ENCODE assay signal across 34 cellular contexts in genomic region chr1:244887281-244887680, GRCh38.
"Had no signal": no experiment of that assay in that cellular context is flagged by ENCODE, and none has a peak within 500 bp of the region (broad histone marks: within the 10 kb centered on the region; RNA-seq: fewer than 3 reads in every experiment).

No MANE protein-coding gene starts in this region.

- H3K36me3 ChIP-seq: MG63 had no signal

- H3K4me3 ChIP-seq: K562, MG63, PC-9 had no signal

- H3K9me3 Mint-ChIP-seq: activated CD4-positive, alpha-beta T cell treated with anti-CD3 and anti-CD28 coated beads, Interleukin-2, amount 10 ng/mL, durations not matched to agents 7 days and 5 days; activated naive CD4-positive, alpha-beta T cell treated with anti-CD3 and anti-CD28 coated beads, Interleukin-2, amount 10 ng/mL, durations not matched to agents 7 days and 5 days; activated naive CD8-positive, alpha-beta T cell treated with anti-CD3 and anti-CD28 coated beads, Interleukin-2, amount 50 U/mL, for 24 hours; activated T-cell treated with anti-CD3 and anti-CD28 coated beads, Interleukin-2, amount 50 U/mL, for 4 hours; activated T-helper 1 cell treated with anti-CD3 and anti-CD28 coated beads, Interleukin-12 subunit alpha, Interleukin-12 subunit beta, Interleukin-2, Interleukin-4 antibody, amounts not matched to agents 30 ng/mL and 10 ng/mL and 1 ng/mL, durations not matched to agents 14 hours and 24 hours and 36 hours had no signal

- H3K4me3 Mint-ChIP-seq: activated CD4-positive, alpha-beta T cell treated with anti-CD3 and anti-CD28 coated beads for 36 hours; activated CD4-positive, alpha-beta T cell treated with anti-CD3 and anti-CD28 coated beads, Interleukin-2, amount 10 ng/mL, durations not matched to agents 7 days and 5 days; activated naive CD4-positive, alpha-beta T cell treated with anti-CD3 and anti-CD28 coated beads, Interleukin-2, amount 10 ng/mL, durations not matched to agents 7 days and 5 days; activated naive CD8-positive, alpha-beta T cell; activated naive CD8-positive, alpha-beta T cell treated with anti-CD3 and anti-CD28 coated beads, Interleukin-2, amount 50 U/mL, for 24 hours; activated T-cell treated with anti-CD3 and anti-CD28 coated beads, Interleukin-2, amount 50 U/mL, for 4 hours; activated T-helper 1 cell treated with anti-CD3 and anti-CD28 coated beads, Interleukin-12 subunit alpha, Interleukin-12 subunit beta, Interleukin-2, Interleukin-4 antibody, amounts not matched to agents 30 ng/mL and 10 ng/mL and 1 ng/mL, durations not matched to agents 14 hours and 24 hours and 36 hours; brain; WTC11 had no signal

- H3K27ac Mint-ChIP-seq: activated CD4-positive, alpha-beta T cell treated with anti-CD3 and anti-CD28 coated beads for 36 hours; activated CD4-positive, alpha-beta T cell treated with anti-CD3 and anti-CD28 coated beads, Interleukin-2, amount 10 ng/mL, durations not matched to agents 7 days and 5 days; activated naive CD4-positive, alpha-beta T cell treated with anti-CD3 and anti-CD28 coated beads, Interleukin-2, amount 10 ng/mL, durations not matched to agents 7 days and 5 days; activated naive CD8-positive, alpha-beta T cell; activated naive CD8-positive, alpha-beta T cell treated with anti-CD3 and anti-CD28 coated beads, Interleukin-2, amount 50 U/mL, for 24 hours; activated T-helper 1 cell treated with anti-CD3 and anti-CD28 coated beads, Interleukin-12 subunit alpha, Interleukin-12 subunit beta, Interleukin-2, Interleukin-4 antibody, amounts not matched to agents 30 ng/mL and 10 ng/mL and 1 ng/mL, durations not matched to agents 14 hours and 24 hours and 36 hours; brain; WTC11 had no signal

- DNase-seq: activated CD4-positive, alpha-beta T cell treated with anti-CD3 and anti-CD28 coated beads for 36 hours; activated CD4-positive, alpha-beta T cell treated with anti-CD3 and anti-CD28 coated beads, Interleukin-2, amount 10 ng/mL, durations not matched to agents 7 days and 5 days; activated CD4-positive, alpha-beta T cell treated with anti-CD3 and anti-CD28 coated beads, Interleukin-2, amount 50 U/mL, for 48 hours; activated CD8-positive, alpha-beta memory T cell treated with anti-CD3 and anti-CD28 coated beads, Interleukin-2, amount 50 U/mL, for 4 hours; activated effector memory CD4-positive, alpha-beta T cell treated with Interleukin-2 at 50 U/mL for 16 hours; activated naive CD4-positive, alpha-beta T cell treated with anti-CD3 and anti-CD28 coated beads, Interleukin-2, amount 10 ng/mL, durations not matched to agents 7 days and 5 days; activated naive CD8-positive, alpha-beta T cell treated with anti-CD3 and anti-CD28 coated beads, Interleukin-2, amount 50 U/mL, for 24 hours; activated T-cell treated with anti-CD3 and anti-CD28 coated beads for 4 hours; activated T-cell treated with anti-CD3 and anti-CD28 coated beads, Interleukin-2, amount 50 U/mL, for 4 hours; anterior cingulate cortex; central memory CD4-positive, alpha-beta T cell; Karpas-422; MG63; NCI-H1048; NCI-H1105 treated with DMSO at 0.1 percent for 48 hours; NCI-H1436; NCI-H1694; NCI-H1930; NCI-H2081 treated with DMSO at 0.1 percent for 48 hours; NCI-H345; NCI-H524 treated with DMSO at 0.1 percent for 48 hours; SIG-M5; SW 1271; T-helper 1 cell; T1000 had no signal

- H3K9me3 ChIP-seq: MG63 had no signal

- ATAC-seq: activated CD4-positive, alpha-beta T cell treated with anti-CD3 and anti-CD28 coated beads for 36 hours; activated CD4-positive, CD25-positive, alpha-beta regulatory T cell treated with anti-CD3 and anti-CD28 coated beads, Interleukin-2, amount 50 U/mL, for 24 hours; activated naive CD8-positive, alpha-beta T cell treated with anti-CD3 and anti-CD28 coated beads, Interleukin-2, amount 50 U/mL, for 24 hours; activated T-cell treated with anti-CD3 and anti-CD28 coated beads, Interleukin-2, amount 50 U/mL, for 4 hours; K562; Right ventricle myocardium inferior; WTC11 had no signal

- H3K4me2 ChIP-seq: PC-9 had no signal

- H3K4me1 Mint-ChIP-seq: activated CD4-positive, alpha-beta T cell treated with anti-CD3 and anti-CD28 coated beads for 36 hours; activated CD4-positive, alpha-beta T cell treated with anti-CD3 and anti-CD28 coated beads, Interleukin-2, amount 10 ng/mL, durations not matched to agents 7 days and 5 days; activated naive CD4-positive, alpha-beta T cell treated with anti-CD3 and anti-CD28 coated beads, Interleukin-2, amount 10 ng/mL, durations not matched to agents 7 days and 5 days; activated naive CD8-positive, alpha-beta T cell treated with anti-CD3 and anti-CD28 coated beads, Interleukin-2, amount 50 U/mL, for 24 hours; brain; WTC11 had no signal

- H3K27ac ChIP-seq: PC-9, RWPE1 had no signal

- H3K27me3 Mint-ChIP-seq: activated CD4-positive, alpha-beta T cell treated with anti-CD3 and anti-CD28 coated beads for 36 hours; activated CD4-positive, alpha-beta T cell treated with anti-CD3 and anti-CD28 coated beads, Interleukin-2, amount 10 ng/mL, durations not matched to agents 7 days and 5 days; activated naive CD4-positive, alpha-beta T cell treated with anti-CD3 and anti-CD28 coated beads, Interleukin-2, amount 10 ng/mL, durations not matched to agents 7 days and 5 days; activated naive CD8-positive, alpha-beta T cell; activated naive CD8-positive, alpha-beta T cell treated with anti-CD3 and anti-CD28 coated beads, Interleukin-2, amount 50 U/mL, for 24 hours had no signal

- H3K36me3 Mint-ChIP-seq: activated naive CD4-positive, alpha-beta T cell treated with anti-CD3 and anti-CD28 coated beads, Interleukin-2, amount 10 ng/mL, durations not matched to agents 7 days and 5 days; activated naive CD8-positive, alpha-beta T cell; brain had no signal

- H2AFZ ChIP-seq: PC-9 had no signal

- H3K27me3 ChIP-seq: MG63 had no signal
